ENCODE assay signal across 8 cellular contexts in the genomic region with DNA sequence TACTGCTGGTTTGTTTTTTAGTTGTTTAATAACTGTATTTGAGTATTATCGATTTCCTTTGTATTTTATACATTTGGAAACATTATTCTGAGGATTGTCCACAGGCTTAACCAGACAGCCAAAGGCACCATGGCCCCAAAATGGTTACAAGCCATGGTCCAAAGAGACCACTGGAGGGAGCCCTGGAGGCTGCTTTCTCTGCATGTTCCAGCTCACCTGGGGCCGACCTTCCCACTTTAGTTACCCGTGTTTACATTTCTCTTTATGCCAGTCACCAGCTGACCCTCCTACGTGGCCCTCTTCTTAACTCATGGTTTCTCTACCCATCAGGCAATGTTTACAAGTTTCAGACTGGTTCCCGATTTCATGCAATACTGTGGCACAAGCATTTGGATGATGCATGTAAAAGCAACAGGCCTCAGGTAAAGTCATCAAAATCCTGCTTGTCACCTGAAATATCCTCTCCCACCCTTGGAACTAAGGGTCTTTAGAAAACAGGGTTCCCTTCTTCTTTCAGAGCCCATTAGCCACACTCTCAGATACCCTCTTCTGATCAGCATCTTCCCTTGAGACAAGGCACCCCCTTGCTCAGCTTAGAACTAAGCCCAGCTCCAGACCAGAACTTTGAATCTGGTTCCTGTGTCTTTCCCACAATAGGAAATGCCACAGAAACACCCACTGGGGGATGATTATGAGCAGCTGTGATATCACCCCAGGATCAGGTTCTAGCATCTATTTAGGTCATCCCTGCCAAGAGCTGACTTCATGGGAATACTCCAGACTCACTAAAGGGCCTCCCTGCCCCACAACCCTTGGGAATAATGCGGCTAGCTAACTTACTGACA. TPM values are rescaled to one million over a fixed set of nuclear protein-coding genes. Genes with fewer than 3 reads are reported as not detected.
DNase-seq lines count a peak whose midpoint lies in the region; ATAC-seq and TF ChIP-seq lines count a peak whose summit lies in the region.

No MANE protein-coding gene starts in this region.

- intact Hi-C loops in Right ventricle myocardium inferior (cut with DNase I), result no loop called here
- intact Hi-C loops in cardiac septum (cut with DNase I), result no loop called here
- intact Hi-C loops in right lobe of liver (cut with DNase I), result no loop called here

- WGBS in right lobe of liver (ENCODE audit: insufficient coverage, low coverage, low lambda C conversion rate, missing lambda C conversion rate), result 10% methylated on average over 5 of the region's 6 CpGs

- H3K9me3 ChIP-seq in right lobe of liver, result no peaks in the 10 kb centered on the region

- TF ChIP-seq CTCF in right lobe of liver (IDR thresholded peaks at IDR 0.05), result peak; percentile 69 to 91 (median 82)

- no peaks in the 10 kb centered on the region for H3K36me3 ChIP-seq in right lobe of liver

- no peak overlapping the region for H3K27ac ChIP-seq in right lobe of liver

- ATAC-seq in Right ventricle myocardium inferior (no peak), right lobe of liver (peak; percentile 73 to 86 (median 84))

- H3K4me3 ChIP-seq in right lobe of liver, result no peak overlapping the region

- DNase-seq in Right ventricle myocardium inferior (ENCODE audit: missing footprints) (peak; percentile 65), cardiac septum (ENCODE audit: low spot score) (no peak), NCI-H2029 treated with DMSO at 0.1 percent for 48 hours (lab: John Stamatoyannopoulos, UW) (peak; percentile 31), cerebellum (ENCODE audit: low spot score) (peak; percentile 76), right lobe of liver (peak in 2 of 3 donors; percentile 57 to 70), GF-D8 (lab: John Stamatoyannopoulos, UW) (no peak)
- DNase-seq in activated CD4-positive, CD25-positive, alpha-beta regulatory T cell treated with anti-CD3 and anti-CD28 coated beads, Interleukin-2, amount 50 U/mL, for 16 hours (ENCODE audit: low read depth, low spot score), result peak; percentile 41
- peak; percentile 37 for DNase-seq in stimulated activated CD8-positive, alpha-beta memory T cell treated with anti-CD3 and anti-CD28 coated beads, Interleukin-4, amount 100 ng/mL, for 24 hours (ENCODE audit: low read depth)

- TF ChIP-seq POLR2A in right lobe of liver (IDR thresholded peaks at IDR 0.05), result no peak

- no peaks in the 10 kb centered on the region for H3K4me1 ChIP-seq in right lobe of liver

- H3K27me3 ChIP-seq in right lobe of liver, result no peaks in the 10 kb centered on the region

RNA-seq across cellular contexts. Expression of gene GARNL3, which starts 49.9 kb away (rescaled TPM):
- 13.1 TPM for total RNA-seq in Right ventricle myocardium inferior
- 28.7 TPM for total RNA-seq in cardiac septum
- total RNA-seq in cerebellum, result 87.7 TPM
- total RNA-seq in right lobe of liver, result 1 to 10 TPM; 4.4 to 9.7 (median 6.1) TPM

Comparison
In these comparisons a context has a peak if more than half of its experiments do, and no peak if none do; other contexts are left out.
1. DNase-seq: peak in Right ventricle myocardium inferior (single experiment), NCI-H2029 treated with DMSO at 0.1 percent for 48 hours (single experiment), activated CD4-positive, CD25-positive, alpha-beta regulatory T cell treated with anti-CD3 and anti-CD28 coated beads, Interleukin-2, amount 50 U/mL, for 16 hours (single experiment), cerebellum (single experiment), right lobe of liver (2 of 3) and stimulated activated CD8-positive, alpha-beta memory T cell treated with anti-CD3 and anti-CD28 coated beads, Interleukin-4, amount 100 ng/mL, for 24 hours (single experiment); none in cardiac septum (single experiment) and GF-D8 (single experiment).